39 cellular contexts compared by ENCODE assay signal in genomic region chr19:35577918-35578317, GRCh38. TPM values are rescaled to one million over a fixed set of nuclear protein-coding genes. Genes with fewer than 3 reads are reported as not detected.
"Had no signal": no experiment of that assay in that cellular context is flagged by ENCODE, and none has a peak within 500 bp of the region (broad histone marks: within the 10 kb centered on the region; RNA-seq: fewer than 3 reads in every experiment).

No MANE protein-coding gene starts in this region.

- DNase-seq: Karpas-422, Kasumi-1, MG63, MM.1S, MV-4-11, NCI-H1048, NCI-H1092, NCI-H1092 treated with DMSO at 0.1 percent for 48 hours, NCI-H1105, NCI-H1105 treated with DMSO at 0.1 percent for 48 hours, NCI-H1417, NCI-H1417 treated with DMSO at 0.1 percent for 48 hours, NCI-H1436, NCI-H1436 treated with DMSO at 0.1 percent for 48 hours, NCI-H146, NCI-H1694, NCI-H1694 treated with DMSO at 0.1 percent for 48 hours, NCI-H187, NCI-H187 treated with DMSO at 0.1 percent for 48 hours, NCI-H1930, NCI-H2029, NCI-H2029 treated with DMSO at 0.1 percent for 48 hours, NCI-H2081, NCI-H2081 treated with DMSO at 0.1 percent for 48 hours, NCI-H2107, NCI-H2171, NCI-H2171 treated with DMSO at 0.1 percent for 48 hours, NCI-H2227 treated with DMSO at 0.1 percent for 48 hours, NCI-H226, NCI-H345, NCI-H446, NCI-H446 treated with DMSO at 0.1 percent for 48 hours, NCI-H510A, NCI-H510A treated with DMSO at 0.1 percent for 48 hours, NCI-H524 had no signal

- H3K36me3 ChIP-seq: MG63 had no signal

- H3K4me3 ChIP-seq: MG63 had no signal

RNA-seq across cellular contexts. Expression of gene PMIS2, which starts 8.1 kb away (rescaled TPM):
- total RNA-seq: LHCN-M2, M059J, MCF 10A, NCI-H460 had no signal

RNA-seq across cellular contexts. Expression of gene ATP4A, which starts 14.5 kb away (rescaled TPM):
- total RNA-seq: LHCN-M2, M059J, MCF 10A, NCI-H460 had no signal

RNA-seq across cellular contexts. Expression of gene GAPDHS, which starts 44.7 kb away (rescaled TPM):
- total RNA-seq: LHCN-M2, M059J, MCF 10A, NCI-H460 had no signal
